In the genomic region with DNA sequence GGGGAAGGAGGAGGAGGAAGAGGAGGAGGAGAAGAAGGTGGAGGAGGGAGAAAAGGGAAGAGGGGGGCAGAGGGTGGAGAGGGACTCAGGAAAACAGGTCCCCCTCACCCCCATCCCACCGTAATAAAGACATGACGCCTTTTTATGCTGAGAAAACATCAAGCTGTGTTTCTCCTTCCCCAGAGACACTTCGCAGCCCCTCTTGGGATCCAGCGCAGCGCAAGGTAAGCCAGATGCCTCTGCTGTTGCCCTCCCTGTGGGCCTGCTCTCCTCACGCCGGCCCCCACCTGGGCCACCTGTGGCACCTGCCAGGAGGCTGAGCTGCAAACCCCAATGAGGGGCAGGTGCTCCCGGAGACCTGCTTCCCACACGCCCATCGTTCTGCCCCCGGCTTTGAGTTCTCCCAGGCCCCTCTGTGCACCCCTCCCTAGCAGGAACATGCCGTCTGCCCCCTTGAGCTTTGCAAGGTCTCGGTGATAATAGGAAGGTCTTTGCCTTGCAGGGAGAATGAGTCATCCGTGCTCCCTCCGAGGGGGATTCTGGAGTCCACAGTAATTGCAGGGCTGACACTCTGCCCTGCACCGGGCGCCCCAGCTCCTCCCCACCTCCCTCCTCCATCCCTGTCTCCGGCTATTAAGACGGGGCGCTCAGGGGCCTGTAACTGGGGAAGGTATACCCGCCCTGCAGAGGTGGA, we compare ENCODE assay signal across 20 cellular contexts. TPM values are rescaled to one million over a fixed set of nuclear protein-coding genes. Genes with fewer than 3 reads are reported as not detected.
DNase-seq lines count a peak whose midpoint lies in the region; ATAC-seq and TF ChIP-seq lines count a peak whose summit lies in the region.
"Had no signal": no experiment of that assay in that cellular context is flagged by ENCODE, and none has a peak within 500 bp of the region (broad histone marks: within the 10 kb centered on the region; RNA-seq: fewer than 3 reads in every experiment).

No MANE protein-coding gene starts in this region.

- no peak overlapping the region for H3K9ac ChIP-seq in iPS-15b (ENCODE audit: low read depth, low read length)

- WGBS in prostate gland = 28% methylated on average over 19 of the region's 21 CpGs

- no peak for TF ChIP-seq POLR2A in prostate gland (IDR thresholded peaks at IDR 0.05)

- TF ChIP-seq CTCF in HEK293 (tag by site-specific recombination; IDR thresholded peaks at IDR 0.05) = no peak
- no peak for TF ChIP-seq CTCF in prostate gland (IDR thresholded peaks at IDR 0.05)

- H3K36me3 ChIP-seq in HEK293 (ENCODE audit: control insufficient read depth in 2 of 2, insufficient read depth in 1 of 2, low read length in 2 of 2) = no peaks in the 10 kb centered on the region
- H3K36me3 ChIP-seq in iPS-15b (ENCODE audit: control insufficient read depth, insufficient read depth, low read length) = no peaks in the 10 kb centered on the region
- H3K36me3 ChIP-seq in prostate gland = no peaks in the 10 kb centered on the region
- H3K36me3 ChIP-seq: Peyer's patch, SJSA1 had no signal

- H3K27ac ChIP-seq in HEK293 (ENCODE audit: extremely low read depth, low read depth, low read length) (no peak overlapping the region), prostate gland (no peak overlapping the region)
- H3K27ac ChIP-seq: C4-2B, Peyer's patch, SJSA1 had no signal

- POLR2A ChIA-PET in HEK293 (lab: Yijun Ruan, JAX) = no interaction called here

- no peaks in the 10 kb centered on the region for H3K9me3 ChIP-seq in HEK293 (ENCODE audit: control insufficient read depth, insufficient read depth, low read depth, low read length)
- no peaks in the 10 kb centered on the region for H3K9me3 ChIP-seq in iPS-15b (ENCODE audit: control insufficient read depth, insufficient read depth, low read length)
- no peaks in the 10 kb centered on the region for H3K9me3 ChIP-seq in prostate gland
- H3K9me3 ChIP-seq: Peyer's patch, SJSA1 had no signal

- CTCF ChIA-PET in HEK293 (lab: Yijun Ruan, JAX) = no interaction called here

- no peak overlapping the region for H3K4me3 ChIP-seq in HEK293 (ENCODE audit: low read depth, low read length)
- peak overlapping the region; percentile 22 for H3K4me3 ChIP-seq in iPS-15b (ENCODE audit: low read depth, low read length)
- H3K4me3 ChIP-seq in prostate gland = no peak overlapping the region
- H3K4me3 ChIP-seq: Peyer's patch, SJSA1 had no signal

- H3K4me1 ChIP-seq in HEK293 (ENCODE audit: control insufficient read depth, insufficient read depth, low read length) (no peaks in the 10 kb centered on the region), iPS-15b (ENCODE audit: control insufficient read depth, insufficient read depth, low read length) (peaks cover 2% of the 10 kb centered on the region), prostate gland (replicated peaks) (no peaks in the 10 kb centered on the region)
- H3K4me1 ChIP-seq: Peyer's patch, SJSA1 had no signal

- intact Hi-C loops in prostate gland (cut with DNase I) = no loop called here

- DNase-seq in Daoy (ENCODE audit: low read depth) = peak; percentile 46
- DNase-seq in prostate gland (ENCODE audit: low spot score) = peak; percentile 1
- no peak for DNase-seq in AG08396 (ENCODE audit: low spot score)
- no peak for DNase-seq in activated CD8-positive, alpha-beta memory T cell treated with anti-CD3 and anti-CD28 coated beads, Interleukin-2, amount 50 U/mL, for 4 hours
- DNase-seq: AML-193; DMS79 treated with DMSO at 0.1 percent for 48 hours; MM.1S; NCI-H1092; NCI-H1436 treated with DMSO at 0.1 percent for 48 hours; NCI-H2029; NCI-H446 treated with DMSO at 0.1 percent for 48 hours; NCI-H69; NK-92 treated with Interleukin-12 subunit alpha and Interleukin-12 subunit beta, amount 100 ng/mL, for 24 hours; Peyer's patch had no signal

- H3K27me3 ChIP-seq in iPS-15b (ENCODE audit: control insufficient read depth, insufficient read depth, low read length) = peaks cover 15% of the 10 kb centered on the region
- H3K27me3 ChIP-seq in prostate gland (replicated peaks; ENCODE audit: insufficient read depth) = no peaks in the 10 kb centered on the region
- H3K27me3 ChIP-seq: Peyer's patch, SJSA1 had no signal

- ATAC-seq in HG02642 (IDR thresholded peaks at IDR 0.05; ENCODE audit: poor library complexity, unreplicated experiment) = no peak

TF ChIP-seq in HEK293, 187 proteins besides CTCF, POLR2A, EP300 and RAD21:
- TF ChIP-seq ZNF335 (tag by site-specific recombination; conservative IDR thresholded peaks at IDR 0.05) (no peak), GLIS2 (tag by site-specific recombination; IDR thresholded peaks at IDR 0.05) (0 out of 2 replicates have a peak, but pooled peaks have one; percentile 24), ZFP69B (tag by site-specific recombination; IDR thresholded peaks at IDR 0.05) (no peak)

RNA-seq across cellular contexts. Expression of gene SHOX, which starts 45.3 kb away (rescaled TPM):
- total RNA-seq in Daoy (2014; rRNA removed; shearing (Covaris generic)) = not detected in 2 replicates
- total RNA-seq in prostate gland = not detected
- total RNA-seq: LHCN-M2, Peyer's patch, SJSA1 had no signal

Comparison
In these comparisons a context has a peak if more than half of its experiments do, and no peak if none do; other contexts are left out.
1. DNase-seq: peak in Daoy (single experiment) and prostate gland (single experiment); none in AG08396 (single experiment) and activated CD8-positive, alpha-beta memory T cell treated with anti-CD3 and anti-CD28 coated beads, Interleukin-2, amount 50 U/mL, for 4 hours (single experiment).